Comparison of ENCODE assay signal across 29 cellular contexts in genomic region chr3:42875325-42876151, GRCh38. TPM values are rescaled to one million over a fixed set of nuclear protein-coding genes. Genes with fewer than 3 reads are reported as not detected.
"Had no signal": no experiment of that assay in that cellular context is flagged by ENCODE, and none has a peak within 500 bp of the region (broad histone marks: within the 10 kb centered on the region; RNA-seq: fewer than 3 reads in every experiment).

A gene with protein sequence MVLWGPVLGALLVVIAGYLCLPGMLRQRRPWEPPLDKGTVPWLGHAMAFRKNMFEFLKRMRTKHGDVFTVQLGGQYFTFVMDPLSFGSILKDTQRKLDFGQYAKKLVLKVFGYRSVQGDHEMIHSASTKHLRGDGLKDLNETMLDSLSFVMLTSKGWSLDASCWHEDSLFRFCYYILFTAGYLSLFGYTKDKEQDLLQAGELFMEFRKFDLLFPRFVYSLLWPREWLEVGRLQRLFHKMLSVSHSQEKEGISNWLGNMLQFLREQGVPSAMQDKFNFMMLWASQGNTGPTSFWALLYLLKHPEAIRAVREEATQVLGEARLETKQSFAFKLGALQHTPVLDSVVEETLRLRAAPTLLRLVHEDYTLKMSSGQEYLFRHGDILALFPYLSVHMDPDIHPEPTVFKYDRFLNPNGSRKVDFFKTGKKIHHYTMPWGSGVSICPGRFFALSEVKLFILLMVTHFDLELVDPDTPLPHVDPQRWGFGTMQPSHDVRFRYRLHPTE (minus strand): TSS chr3:42875879. CDS start chr3:42875816, 63 bp downstream.

- H3K4me1 ChIP-seq: SJCRH30 had no signal

- DNase-seq: activated CD4-positive, alpha-beta T cell treated with anti-CD3 and anti-CD28 coated beads for 4 hours; activated CD8-positive, alpha-beta memory T cell treated with anti-CD3 and anti-CD28 coated beads, Interleukin-2, amount 50 U/mL, for 4 hours; activated CD8-positive, alpha-beta T cell treated with anti-CD3 and anti-CD28 coated beads for 36 hours; activated gamma-delta T cell treated with Interleukin-2 at 50 U/mL for 16 hours; activated naive CD4-positive, alpha-beta T cell treated with anti-CD3 and anti-CD28 coated beads, Interleukin-2, amount 10 ng/mL, durations not matched to agents 7 days and 5 days; activated naive CD8-positive, alpha-beta T cell treated with anti-CD3 and anti-CD28 coated beads for 36 hours; activated T-cell treated with anti-CD3 and anti-CD28 coated beads, Interleukin-2, amount 50 U/mL, for 72 hours; aorta; body of pancreas; MG63; NCI-H1105; NCI-H1436; NCI-H1694 treated with DMSO at 0.1 percent for 48 hours; NCI-H2029 treated with DMSO at 0.1 percent for 48 hours; NCI-H345; NCI-H510A; NCI-H526 treated with DMSO at 0.1 percent for 48 hours; NK-92 treated with Interleukin-12 subunit alpha and Interleukin-12 subunit beta, amount 100 ng/mL, for 24 hours; OCI-M1; Right ventricle myocardium superior; SJCRH30; SK-N-SH; T-helper 1 cell had no signal

- ATAC-seq: activated CD4-positive, CD25-positive, alpha-beta regulatory T cell treated with anti-CD3 and anti-CD28 coated beads, Interleukin-2, amount 50 U/mL, for 24 hours; activated CD8-positive, alpha-beta T cell treated with anti-CD3 and anti-CD28 coated beads for 36 hours; activated T-cell treated with anti-CD3 and anti-CD28 coated beads, Interleukin-2, amount 50 U/mL, for 72 hours; body of pancreas; Panc1 had no signal

- H3K4me3 ChIP-seq: body of pancreas, MG63, SJCRH30 had no signal

- H3K4me2 ChIP-seq: KMS-11, SK-N-SH had no signal

- H3K27me3 ChIP-seq: body of pancreas, MG63, SJCRH30 had no signal

- H3K36me3 ChIP-seq: MG63, SJCRH30 had no signal

- H3K9me3 ChIP-seq: body of pancreas, MG63, SJCRH30, SK-N-SH had no signal

- H3K27ac ChIP-seq: body of pancreas, KMS-11, RWPE1, SJCRH30 had no signal

RNA-seq across cellular contexts. Expression of the gene that starts here (rescaled TPM):
- total RNA-seq: activated CD8-positive, alpha-beta T cell treated with anti-CD3 and anti-CD28 coated beads for 36 hours; activated naive CD8-positive, alpha-beta T cell treated with anti-CD3 and anti-CD28 coated beads for 36 hours; activated T-cell treated with anti-CD3 and anti-CD28 coated beads, Interleukin-2, amount 50 U/mL, for 72 hours; activated T-helper 2 cell treated with anti-CD3 and anti-CD28 coated beads, Interferon-gamma antibody, Interleukin-2, Interleukin-4, amounts not matched to agents 10 μg/mL and 5 μg/mL and 100 μg/mL, durations not matched to agents 14 hours and 24 hours and 36 hours; aorta; body of pancreas; bronchial epithelial cell; Right ventricle myocardium superior; SJCRH30 had no signal
